13 cellular contexts compared by ENCODE assay signal in genomic region chr7:36278069-36278766, GRCh38.
DNase-seq lines count a peak whose midpoint lies in the region; ATAC-seq and TF ChIP-seq lines count a peak whose summit lies in the region.
"Had no signal": no experiment of that assay in that cellular context is flagged by ENCODE, and none has a peak within 500 bp of the region (broad histone marks: within the 10 kb centered on the region; RNA-seq: fewer than 3 reads in every experiment).

No MANE protein-coding gene starts in this region.

- no peak for TF ChIP-seq CTCF in SK-N-SH (IDR thresholded peaks at IDR 0.05)
- no peak for TF ChIP-seq CTCF in MM.1S (IDR thresholded peaks at IDR 0.05; ENCODE audit: low read length)

- no peaks in the 10 kb centered on the region for H3K9me2 ChIP-seq in SK-N-SH
- H3K9me2 ChIP-seq in MM.1S (replicated peaks; ENCODE audit: insufficient read depth, low read length), result no peaks in the 10 kb centered on the region

- H3K9me3 Mint-ChIP-seq in activated T-cell treated with anti-CD3 and anti-CD28 coated beads, Interleukin-2, amount 50 U/mL, for 4 hours, result no peaks in the 10 kb centered on the region
- H3K9me3 Mint-ChIP-seq: activated naive CD4-positive, alpha-beta T cell treated with anti-CD3 and anti-CD28 coated beads, Interleukin-2, amount 10 ng/mL, durations not matched to agents 7 days and 5 days; CD4-positive, alpha-beta T cell had no signal

- POLR2A ChIA-PET in SK-N-SH (lab: Yijun Ruan, JAX), result interaction anchor here (0.9 kb wide), 1 partner anchor 20 kb away, joined by 4 read pairs; no protein-coding TSS in a partner anchor

- no peaks in the 10 kb centered on the region for H3K9me3 ChIP-seq in SK-N-SH
- no peaks in the 10 kb centered on the region for H3K9me3 ChIP-seq in MM.1S (replicated peaks; ENCODE audit: insufficient read depth, low read length)

- CTCF ChIA-PET in SK-N-SH (lab: Yijun Ruan, JAX), result interaction anchor here (0.8 to 3.8 kb wide), 4 partner anchors 10 to 302 kb away, joined by 4 to 20 read pairs (median 10); no protein-coding TSS in a partner anchor

- DNase-seq in NCI-H1092 (lab: John Stamatoyannopoulos, UW) (peak; percentile 87), SK-N-SH (no peak), left lobe of liver (ENCODE audit: low spot score) (peak; percentile 29), substantia nigra (lab: John Stamatoyannopoulos, UW) (no peak), MM.1S (no peak), COLO829 (ENCODE audit: low spot score) (no peak)
- DNase-seq in central memory CD4-positive, alpha-beta T cell, result no peak
- DNase-seq in activated T-cell treated with anti-CD3 and anti-CD28 coated beads, Interleukin-2, amount 50 U/mL, for 4 hours, result no peak
- DNase-seq: activated naive CD4-positive, alpha-beta T cell treated with anti-CD3 and anti-CD28 coated beads, Interleukin-2, amount 10 ng/mL, durations not matched to agents 7 days and 5 days; CD4-positive, alpha-beta T cell; right cardiac atrium; stimulated activated naive CD4-positive, alpha-beta T cell; WERI-Rb-1 had no signal

- H3K27me3 ChIP-seq in SK-N-SH (ENCODE audit: insufficient read depth) (no peaks in the 10 kb centered on the region), MM.1S (replicated peaks; ENCODE audit: insufficient read depth, low read length) (no peaks in the 10 kb centered on the region)

- ATAC-seq in left lobe of liver, result no peak
- ATAC-seq in activated T-cell treated with anti-CD3 and anti-CD28 coated beads, Interleukin-2, amount 50 U/mL, for 4 hours, result no peak
- ATAC-seq: right cardiac atrium had no signal

- no peaks in the 10 kb centered on the region for H3K36me3 Mint-ChIP-seq in activated T-cell treated with anti-CD3 and anti-CD28 coated beads, Interleukin-2, amount 50 U/mL, for 4 hours (ENCODE audit: insufficient read depth)
- H3K36me3 Mint-ChIP-seq: activated naive CD4-positive, alpha-beta T cell treated with anti-CD3 and anti-CD28 coated beads, Interleukin-2, amount 10 ng/mL, durations not matched to agents 7 days and 5 days had no signal

- peak overlapping the region; percentile 32 for H3K4me2 ChIP-seq in SK-N-SH
- H3K4me2 ChIP-seq in MM.1S (ENCODE audit: low read depth, low read length), result no peak overlapping the region

- H3K9ac ChIP-seq in SK-N-SH (no peak overlapping the region), MM.1S (ENCODE audit: low read length) (no peak overlapping the region)

- H3K4me1 ChIP-seq in SK-N-SH (ENCODE audit: control insufficient read depth in 1 of 2, insufficient read depth in 2 of 2, low read depth in 1 of 2, low read length in 1 of 2), result peaks cover 32 to 40% of the 10 kb centered on the region in 2 experiments
- no peaks in the 10 kb centered on the region for H3K4me1 ChIP-seq in MM.1S (ENCODE audit: low read length)

- no peak overlapping the region for H3K4me3 Mint-ChIP-seq in activated T-cell treated with anti-CD3 and anti-CD28 coated beads, Interleukin-2, amount 50 U/mL, for 4 hours
- H3K4me3 Mint-ChIP-seq: activated naive CD4-positive, alpha-beta T cell treated with anti-CD3 and anti-CD28 coated beads, Interleukin-2, amount 10 ng/mL, durations not matched to agents 7 days and 5 days; CD4-positive, alpha-beta T cell had no signal

- H3K36me3 ChIP-seq in SK-N-SH (replicated peaks in 1 of 2; ENCODE audit: control insufficient read depth in 1 of 2, insufficient read depth in 2 of 2, low read length in 1 of 2), result no peaks in the 10 kb centered on the region
- H3K36me3 ChIP-seq in MM.1S (replicated peaks; ENCODE audit: insufficient read depth, low read length), result no peaks in the 10 kb centered on the region
- H3K36me3 ChIP-seq: WERI-Rb-1 had no signal

- H2AFZ ChIP-seq in SK-N-SH (ENCODE audit: low read depth), result no peak overlapping the region
- H2AFZ ChIP-seq in MM.1S (ENCODE audit: low read length), result no peak overlapping the region

- no peak for TF ChIP-seq RAD21 in SK-N-SH (IDR thresholded peaks at IDR 0.05; ENCODE audit: low read length)

- H3K27me3 Mint-ChIP-seq in activated T-cell treated with anti-CD3 and anti-CD28 coated beads, Interleukin-2, amount 50 U/mL, for 4 hours (ENCODE audit: low read depth), result peaks cover 2% of the 10 kb centered on the region
- H3K27me3 Mint-ChIP-seq: CD4-positive, alpha-beta T cell had no signal

- H4K20me1 ChIP-seq in SK-N-SH (ENCODE audit: insufficient read depth) (no peaks in the 10 kb centered on the region), MM.1S (ENCODE audit: insufficient read depth, low read length) (no peaks in the 10 kb centered on the region)

- H3K27ac ChIP-seq in SK-N-SH (ENCODE audit: low read depth in 2 of 2, low read length in 1 of 2), result peak overlapping the region in 1 of 2 experiments; percentile 36; a peak in 2 of 4 replicates
- peak overlapping the region; percentile 8 for H3K27ac ChIP-seq in substantia nigra (ENCODE audit: low read depth, low read length, poor library complexity, severe bottlenecking)
- no peak overlapping the region for H3K27ac ChIP-seq in MM.1S (ENCODE audit: low read length)
- H3K27ac ChIP-seq: WERI-Rb-1 had no signal

- H3F3A ChIP-seq in SK-N-SH (replicated peaks; ENCODE audit: insufficient read depth) (peaks cover 11% of the 10 kb centered on the region), MM.1S (ENCODE audit: insufficient read depth, low read length) (no peaks in the 10 kb centered on the region)

- no peak overlapping the region for H3K4me3 ChIP-seq in SK-N-SH (ENCODE audit: low read depth in 2 of 2, low read length in 1 of 2)
- H3K4me3 ChIP-seq in MM.1S (ENCODE audit: low read length), result no peak overlapping the region

- 75% methylated on average over 7 of the region's 9 CpGs for WGBS in SK-N-SH (ENCODE audit: low lambda C conversion rate)

- TF ChIP-seq EP300 in SK-N-SH (IDR thresholded peaks at IDR 0.05; ENCODE audit: borderline replicate concordance in 1 of 2, low read depth in 1 of 2, low read length in 1 of 2), result no peak

- peaks cover 27% of the 10 kb centered on the region for H3K4me1 Mint-ChIP-seq in activated T-cell treated with anti-CD3 and anti-CD28 coated beads, Interleukin-2, amount 50 U/mL, for 4 hours (ENCODE audit: low read depth)

- H3K79me2 ChIP-seq in SK-N-SH (ENCODE audit: insufficient read depth) (no peaks in the 10 kb centered on the region), MM.1S (ENCODE audit: low read length) (no peaks in the 10 kb centered on the region)

TF ChIP-seq in SK-N-SH, 30 proteins besides CTCF, POLR2A, EP300 and RAD21 (continues in another document):
- TF ChIP-seq NRF1 (IDR thresholded peaks at IDR 0.05; ENCODE audit: low read depth, low read length) (no peak), MXI1 (IDR thresholded peaks at IDR 0.05; ENCODE audit: low read depth, low read length) (no peak), MEF2A (IDR thresholded peaks at IDR 0.05; ENCODE audit: borderline replicate concordance, low read depth) (no peak), POLR2AphosphoS5 (IDR thresholded peaks at IDR 0.05; ENCODE audit: low read depth, low read length) (no peak), CHD2 (IDR thresholded peaks at IDR 0.05; ENCODE audit: low read length, partially characterized antibody) (no peak), FOSL2 (IDR thresholded peaks at IDR 0.05; ENCODE audit: borderline replicate concordance, low read depth) (no peak), ELF1 (IDR thresholded peaks at IDR 0.05) (no peak), EZH2phosphoT487 (IDR thresholded peaks at IDR 0.05; ENCODE audit: borderline replicate concordance, low read depth) (no peak), GATA2 (CRISPR knock-in tag; IDR thresholded peaks at IDR 0.05) (no peak), IRF3 (IDR thresholded peaks at IDR 0.05; ENCODE audit: low read depth, low read length) (no peak), SMC3 (IDR thresholded peaks at IDR 0.05; ENCODE audit: low read depth, low read length) (no peak), TCF12 (IDR thresholded peaks at IDR 0.05) (no peak)
- TF ChIP-seq, protein P1, sequence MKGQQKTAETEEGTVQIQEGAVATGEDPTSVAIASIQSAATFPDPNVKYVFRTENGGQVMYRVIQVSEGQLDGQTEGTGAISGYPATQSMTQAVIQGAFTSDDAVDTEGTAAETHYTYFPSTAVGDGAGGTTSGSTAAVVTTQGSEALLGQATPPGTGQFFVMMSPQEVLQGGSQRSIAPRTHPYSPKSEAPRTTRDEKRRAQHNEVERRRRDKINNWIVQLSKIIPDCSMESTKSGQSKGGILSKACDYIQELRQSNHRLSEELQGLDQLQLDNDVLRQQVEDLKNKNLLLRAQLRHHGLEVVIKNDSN (IDR thresholded peaks at IDR 0.05; ENCODE audit: borderline replicate concordance, low read depth), result no peak
- TF ChIP-seq, protein P2, sequence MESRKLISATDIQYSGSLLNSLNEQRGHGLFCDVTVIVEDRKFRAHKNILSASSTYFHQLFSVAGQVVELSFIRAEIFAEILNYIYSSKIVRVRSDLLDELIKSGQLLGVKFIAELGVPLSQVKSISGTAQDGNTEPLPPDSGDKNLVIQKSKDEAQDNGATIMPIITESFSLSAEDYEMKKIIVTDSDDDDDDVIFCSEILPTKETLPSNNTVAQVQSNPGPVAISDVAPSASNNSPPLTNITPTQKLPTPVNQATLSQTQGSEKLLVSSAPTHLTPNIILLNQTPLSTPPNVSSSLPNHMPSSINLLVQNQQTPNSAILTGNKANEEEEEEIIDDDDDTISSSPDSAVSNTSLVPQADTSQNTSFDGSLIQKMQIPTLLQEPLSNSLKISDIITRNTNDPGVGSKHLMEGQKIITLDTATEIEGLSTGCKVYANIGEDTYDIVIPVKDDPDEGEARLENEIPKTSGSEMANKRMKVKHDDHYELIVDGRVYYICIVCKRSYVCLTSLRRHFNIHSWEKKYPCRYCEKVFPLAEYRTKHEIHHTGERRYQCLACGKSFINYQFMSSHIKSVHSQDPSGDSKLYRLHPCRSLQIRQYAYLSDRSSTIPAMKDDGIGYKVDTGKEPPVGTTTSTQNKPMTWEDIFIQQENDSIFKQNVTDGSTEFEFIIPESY (IDR thresholded peaks at IDR 0.05; ENCODE audit: borderline replicate concordance, low read depth), result no peak
- TF ChIP-seq, protein P3, sequence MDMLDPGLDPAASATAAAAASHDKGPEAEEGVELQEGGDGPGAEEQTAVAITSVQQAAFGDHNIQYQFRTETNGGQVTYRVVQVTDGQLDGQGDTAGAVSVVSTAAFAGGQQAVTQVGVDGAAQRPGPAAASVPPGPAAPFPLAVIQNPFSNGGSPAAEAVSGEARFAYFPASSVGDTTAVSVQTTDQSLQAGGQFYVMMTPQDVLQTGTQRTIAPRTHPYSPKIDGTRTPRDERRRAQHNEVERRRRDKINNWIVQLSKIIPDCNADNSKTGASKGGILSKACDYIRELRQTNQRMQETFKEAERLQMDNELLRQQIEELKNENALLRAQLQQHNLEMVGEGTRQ (IDR thresholded peaks at IDR 0.05; ENCODE audit: borderline replicate concordance, low read depth, low read length), result no peak

Comparison
In these comparisons a context has a peak if more than half of its experiments do, and no peak if none do; other contexts are left out.
1. DNase-seq: peak in NCI-H1092 (single experiment) and left lobe of liver (single experiment); none in SK-N-SH (single experiment), substantia nigra (0 of 49), central memory CD4-positive, alpha-beta T cell (single experiment), MM.1S (single experiment), COLO829 (single experiment) and activated T-cell treated with anti-CD3 and anti-CD28 coated beads, Interleukin-2, amount 50 U/mL, for 4 hours (single experiment).